ENCODE assay signal across 2 cellular contexts in the genomic region with DNA sequence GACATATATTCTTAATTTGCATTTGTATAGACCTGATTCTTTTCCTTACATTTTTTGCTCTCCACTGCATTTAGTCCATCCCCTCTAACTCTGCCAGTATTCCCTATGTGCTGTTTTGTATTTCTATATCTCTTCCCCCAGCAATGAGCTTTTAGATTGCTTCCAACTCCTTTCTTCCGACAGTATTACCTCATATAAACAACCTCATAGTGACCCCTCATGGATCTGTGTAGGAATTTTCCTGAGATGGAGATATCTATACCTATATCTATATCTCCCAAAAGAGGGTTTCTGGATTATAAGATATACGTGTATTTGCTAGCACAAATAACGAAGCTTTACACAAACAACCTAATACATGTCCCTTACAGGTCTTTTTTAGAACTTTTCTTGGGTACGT.
TF ChIP-seq lines count a peak whose summit lies in the region.

No MANE protein-coding gene starts in this region.

TF ChIP-seq in HCT116, 20 proteins besides CTCF, POLR2A, EP300 and RAD21 (continued from another document):
- TF ChIP-seq, protein P1, sequence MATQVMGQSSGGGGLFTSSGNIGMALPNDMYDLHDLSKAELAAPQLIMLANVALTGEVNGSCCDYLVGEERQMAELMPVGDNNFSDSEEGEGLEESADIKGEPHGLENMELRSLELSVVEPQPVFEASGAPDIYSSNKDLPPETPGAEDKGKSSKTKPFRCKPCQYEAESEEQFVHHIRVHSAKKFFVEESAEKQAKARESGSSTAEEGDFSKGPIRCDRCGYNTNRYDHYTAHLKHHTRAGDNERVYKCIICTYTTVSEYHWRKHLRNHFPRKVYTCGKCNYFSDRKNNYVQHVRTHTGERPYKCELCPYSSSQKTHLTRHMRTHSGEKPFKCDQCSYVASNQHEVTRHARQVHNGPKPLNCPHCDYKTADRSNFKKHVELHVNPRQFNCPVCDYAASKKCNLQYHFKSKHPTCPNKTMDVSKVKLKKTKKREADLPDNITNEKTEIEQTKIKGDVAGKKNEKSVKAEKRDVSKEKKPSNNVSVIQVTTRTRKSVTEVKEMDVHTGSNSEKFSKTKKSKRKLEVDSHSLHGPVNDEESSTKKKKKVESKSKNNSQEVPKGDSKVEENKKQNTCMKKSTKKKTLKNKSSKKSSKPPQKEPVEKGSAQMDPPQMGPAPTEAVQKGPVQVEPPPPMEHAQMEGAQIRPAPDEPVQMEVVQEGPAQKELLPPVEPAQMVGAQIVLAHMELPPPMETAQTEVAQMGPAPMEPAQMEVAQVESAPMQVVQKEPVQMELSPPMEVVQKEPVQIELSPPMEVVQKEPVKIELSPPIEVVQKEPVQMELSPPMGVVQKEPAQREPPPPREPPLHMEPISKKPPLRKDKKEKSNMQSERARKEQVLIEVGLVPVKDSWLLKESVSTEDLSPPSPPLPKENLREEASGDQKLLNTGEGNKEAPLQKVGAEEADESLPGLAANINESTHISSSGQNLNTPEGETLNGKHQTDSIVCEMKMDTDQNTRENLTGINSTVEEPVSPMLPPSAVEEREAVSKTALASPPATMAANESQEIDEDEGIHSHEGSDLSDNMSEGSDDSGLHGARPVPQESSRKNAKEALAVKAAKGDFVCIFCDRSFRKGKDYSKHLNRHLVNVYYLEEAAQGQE (IDR thresholded peaks at IDR 0.05; ENCODE audit: low read depth): no peak
- no peak for TF ChIP-seq CEBPB (IDR thresholded peaks at IDR 0.05; ENCODE audit: low read depth)
- TF ChIP-seq SIN3A (IDR thresholded peaks at IDR 0.05; ENCODE audit: low read depth): no peak
- TF ChIP-seq EZH2phosphoT487 (IDR thresholded peaks at IDR 0.05; ENCODE audit: borderline replicate concordance): no peak
- no peak for TF ChIP-seq POLR2AphosphoS5 (IDR thresholded peaks at IDR 0.05; ENCODE audit: low read depth, low read length)
- TF ChIP-seq, protein P2, sequence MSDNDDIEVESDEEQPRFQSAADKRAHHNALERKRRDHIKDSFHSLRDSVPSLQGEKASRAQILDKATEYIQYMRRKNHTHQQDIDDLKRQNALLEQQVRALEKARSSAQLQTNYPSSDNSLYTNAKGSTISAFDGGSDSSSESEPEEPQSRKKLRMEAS (IDR thresholded peaks at IDR 0.05): no peak
- TF ChIP-seq, protein P3, sequence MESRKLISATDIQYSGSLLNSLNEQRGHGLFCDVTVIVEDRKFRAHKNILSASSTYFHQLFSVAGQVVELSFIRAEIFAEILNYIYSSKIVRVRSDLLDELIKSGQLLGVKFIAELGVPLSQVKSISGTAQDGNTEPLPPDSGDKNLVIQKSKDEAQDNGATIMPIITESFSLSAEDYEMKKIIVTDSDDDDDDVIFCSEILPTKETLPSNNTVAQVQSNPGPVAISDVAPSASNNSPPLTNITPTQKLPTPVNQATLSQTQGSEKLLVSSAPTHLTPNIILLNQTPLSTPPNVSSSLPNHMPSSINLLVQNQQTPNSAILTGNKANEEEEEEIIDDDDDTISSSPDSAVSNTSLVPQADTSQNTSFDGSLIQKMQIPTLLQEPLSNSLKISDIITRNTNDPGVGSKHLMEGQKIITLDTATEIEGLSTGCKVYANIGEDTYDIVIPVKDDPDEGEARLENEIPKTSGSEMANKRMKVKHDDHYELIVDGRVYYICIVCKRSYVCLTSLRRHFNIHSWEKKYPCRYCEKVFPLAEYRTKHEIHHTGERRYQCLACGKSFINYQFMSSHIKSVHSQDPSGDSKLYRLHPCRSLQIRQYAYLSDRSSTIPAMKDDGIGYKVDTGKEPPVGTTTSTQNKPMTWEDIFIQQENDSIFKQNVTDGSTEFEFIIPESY (IDR thresholded peaks at IDR 0.05; ENCODE audit: extremely low read depth, insufficient replicate concordance, low read length): no peak
- no peak for TF ChIP-seq JUND (IDR thresholded peaks at IDR 0.05)
- no peak for TF ChIP-seq ELF1 (IDR thresholded peaks at IDR 0.05; ENCODE audit: borderline replicate concordance, low read depth)
- TF ChIP-seq TCF7L2 (IDR thresholded peaks at IDR 0.05; ENCODE audit: borderline replicate concordance, extremely low read depth, insufficient read depth, insufficient read length): no peak

TF ChIP-seq in SK-N-SH treated with all-trans-retinoic acid at 6 μM for 48 hours, 23 proteins besides CTCF, POLR2A, EP300 and RAD21 (continued from another document):
- TF ChIP-seq, protein P4, sequence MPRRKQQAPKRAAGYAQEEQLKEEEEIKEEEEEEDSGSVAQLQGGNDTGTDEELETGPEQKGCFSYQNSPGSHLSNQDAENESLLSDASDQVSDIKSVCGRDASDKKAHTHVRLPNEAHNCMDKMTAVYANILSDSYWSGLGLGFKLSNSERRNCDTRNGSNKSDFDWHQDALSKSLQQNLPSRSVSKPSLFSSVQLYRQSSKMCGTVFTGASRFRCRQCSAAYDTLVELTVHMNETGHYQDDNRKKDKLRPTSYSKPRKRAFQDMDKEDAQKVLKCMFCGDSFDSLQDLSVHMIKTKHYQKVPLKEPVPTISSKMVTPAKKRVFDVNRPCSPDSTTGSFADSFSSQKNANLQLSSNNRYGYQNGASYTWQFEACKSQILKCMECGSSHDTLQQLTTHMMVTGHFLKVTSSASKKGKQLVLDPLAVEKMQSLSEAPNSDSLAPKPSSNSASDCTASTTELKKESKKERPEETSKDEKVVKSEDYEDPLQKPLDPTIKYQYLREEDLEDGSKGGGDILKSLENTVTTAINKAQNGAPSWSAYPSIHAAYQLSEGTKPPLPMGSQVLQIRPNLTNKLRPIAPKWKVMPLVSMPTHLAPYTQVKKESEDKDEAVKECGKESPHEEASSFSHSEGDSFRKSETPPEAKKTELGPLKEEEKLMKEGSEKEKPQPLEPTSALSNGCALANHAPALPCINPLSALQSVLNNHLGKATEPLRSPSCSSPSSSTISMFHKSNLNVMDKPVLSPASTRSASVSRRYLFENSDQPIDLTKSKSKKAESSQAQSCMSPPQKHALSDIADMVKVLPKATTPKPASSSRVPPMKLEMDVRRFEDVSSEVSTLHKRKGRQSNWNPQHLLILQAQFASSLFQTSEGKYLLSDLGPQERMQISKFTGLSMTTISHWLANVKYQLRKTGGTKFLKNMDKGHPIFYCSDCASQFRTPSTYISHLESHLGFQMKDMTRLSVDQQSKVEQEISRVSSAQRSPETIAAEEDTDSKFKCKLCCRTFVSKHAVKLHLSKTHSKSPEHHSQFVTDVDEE (CRISPR knock-in tag; IDR thresholded peaks at IDR 0.05): no peak
- TF ChIP-seq RARB (CRISPR knock-in tag; IDR thresholded peaks at IDR 0.05) (no peak), ARNTL (CRISPR knock-in tag; IDR thresholded peaks at IDR 0.05; ENCODE audit: borderline replicate concordance, low read depth) (no peak), PPARA (CRISPR knock-in tag; IDR thresholded peaks at IDR 0.05; ENCODE audit: borderline replicate concordance) (no peak), OSR1 (CRISPR knock-in tag; IDR thresholded peaks at IDR 0.05) (no peak), BACH2 (CRISPR knock-in tag; IDR thresholded peaks at IDR 0.05; ENCODE audit: borderline replicate concordance) (no peak), ZFP3 (CRISPR knock-in tag; IDR thresholded peaks at IDR 0.05) (no peak), ZFP30 (CRISPR knock-in tag; IDR thresholded peaks at IDR 0.05) (no peak), ZNF8 (CRISPR knock-in tag; IDR thresholded peaks at IDR 0.05) (no peak), TOX (CRISPR knock-in tag; IDR thresholded peaks at IDR 0.05; ENCODE audit: borderline replicate concordance) (no peak), CSDC2 (CRISPR knock-in tag; IDR thresholded peaks at IDR 0.05) (no peak), ZNF565 (CRISPR knock-in tag; conservative IDR thresholded peaks at IDR 0.05; ENCODE audit: low read depth) (no peak)
- TF ChIP-seq, protein P5, sequence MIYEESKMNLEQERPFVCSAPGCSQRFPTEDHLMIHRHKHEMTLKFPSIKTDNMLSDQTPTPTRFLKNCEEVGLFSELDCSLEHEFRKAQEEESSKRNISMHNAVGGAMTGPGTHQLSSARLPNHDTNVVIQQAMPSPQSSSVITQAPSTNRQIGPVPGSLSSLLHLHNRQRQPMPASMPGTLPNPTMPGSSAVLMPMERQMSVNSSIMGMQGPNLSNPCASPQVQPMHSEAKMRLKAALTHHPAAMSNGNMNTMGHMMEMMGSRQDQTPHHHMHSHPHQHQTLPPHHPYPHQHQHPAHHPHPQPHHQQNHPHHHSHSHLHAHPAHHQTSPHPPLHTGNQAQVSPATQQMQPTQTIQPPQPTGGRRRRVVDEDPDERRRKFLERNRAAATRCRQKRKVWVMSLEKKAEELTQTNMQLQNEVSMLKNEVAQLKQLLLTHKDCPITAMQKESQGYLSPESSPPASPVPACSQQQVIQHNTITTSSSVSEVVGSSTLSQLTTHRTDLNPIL (CRISPR knock-in tag; IDR thresholded peaks at IDR 0.05; ENCODE audit: low read depth): no peak
- TF ChIP-seq, protein P6, sequence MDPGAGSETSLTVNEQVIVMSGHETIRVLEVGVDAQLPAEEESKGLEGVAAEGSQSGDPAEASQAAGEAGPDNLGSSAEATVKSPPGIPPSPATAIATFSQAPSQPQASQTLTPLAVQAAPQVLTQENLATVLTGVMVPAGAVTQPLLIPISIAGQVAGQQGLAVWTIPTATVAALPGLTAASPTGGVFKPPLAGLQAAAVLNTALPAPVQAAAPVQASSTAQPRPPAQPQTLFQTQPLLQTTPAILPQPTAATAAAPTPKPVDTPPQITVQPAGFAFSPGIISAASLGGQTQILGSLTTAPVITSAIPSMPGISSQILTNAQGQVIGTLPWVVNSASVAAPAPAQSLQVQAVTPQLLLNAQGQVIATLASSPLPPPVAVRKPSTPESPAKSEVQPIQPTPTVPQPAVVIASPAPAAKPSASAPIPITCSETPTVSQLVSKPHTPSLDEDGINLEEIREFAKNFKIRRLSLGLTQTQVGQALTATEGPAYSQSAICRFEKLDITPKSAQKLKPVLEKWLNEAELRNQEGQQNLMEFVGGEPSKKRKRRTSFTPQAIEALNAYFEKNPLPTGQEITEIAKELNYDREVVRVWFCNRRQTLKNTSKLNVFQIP (CRISPR knock-in tag; IDR thresholded peaks at IDR 0.05; ENCODE audit: borderline replicate concordance, low read depth): no peak
